In the genomic region with DNA sequence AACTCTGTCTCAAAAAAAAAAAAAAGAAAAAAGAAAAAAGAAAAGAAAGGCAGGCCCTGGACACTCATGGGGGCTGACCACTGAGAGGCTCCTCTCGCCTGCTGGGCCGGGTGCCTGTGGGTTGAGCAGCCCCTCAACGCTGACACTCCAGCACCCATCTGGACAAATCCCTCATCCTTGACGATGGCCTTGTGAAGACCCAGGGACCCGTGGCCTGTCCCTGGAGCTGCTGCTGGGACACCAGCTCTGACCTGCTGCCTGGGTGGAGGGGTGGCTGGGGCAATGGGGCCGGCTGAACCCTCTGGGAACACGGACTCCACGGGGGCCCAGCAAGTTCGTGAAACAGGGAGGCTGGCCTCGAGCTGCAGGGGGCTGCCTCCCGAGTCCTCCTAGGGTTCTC, we compare ENCODE assay signal across 2 cellular contexts.
TF ChIP-seq lines count a peak whose summit lies in the region.

No MANE protein-coding gene starts in this region.

TF ChIP-seq in HepG2, 621 proteins besides CTCF, POLR2A, EP300 and RAD21:
- no peak for TF ChIP-seq NONO (IDR thresholded peaks at IDR 0.05)
- TF ChIP-seq NONO (CRISPR knock-in tag; conservative IDR thresholded peaks at IDR 0.05), result 0 out of 2 replicates have a peak, but pooled peaks have one; percentile 14
- no peak for TF ChIP-seq NCOA1 (CRISPR knock-in tag; IDR thresholded peaks at IDR 0.05)

TF ChIP-seq in K562, 482 proteins besides CTCF, POLR2A, EP300 and RAD21:
- TF ChIP-seq NR3C1 (CRISPR knock-in tag; IDR thresholded peaks at IDR 0.05), result no peak
